Comparison of ENCODE assay signal across 21 cellular contexts in the genomic region with DNA sequence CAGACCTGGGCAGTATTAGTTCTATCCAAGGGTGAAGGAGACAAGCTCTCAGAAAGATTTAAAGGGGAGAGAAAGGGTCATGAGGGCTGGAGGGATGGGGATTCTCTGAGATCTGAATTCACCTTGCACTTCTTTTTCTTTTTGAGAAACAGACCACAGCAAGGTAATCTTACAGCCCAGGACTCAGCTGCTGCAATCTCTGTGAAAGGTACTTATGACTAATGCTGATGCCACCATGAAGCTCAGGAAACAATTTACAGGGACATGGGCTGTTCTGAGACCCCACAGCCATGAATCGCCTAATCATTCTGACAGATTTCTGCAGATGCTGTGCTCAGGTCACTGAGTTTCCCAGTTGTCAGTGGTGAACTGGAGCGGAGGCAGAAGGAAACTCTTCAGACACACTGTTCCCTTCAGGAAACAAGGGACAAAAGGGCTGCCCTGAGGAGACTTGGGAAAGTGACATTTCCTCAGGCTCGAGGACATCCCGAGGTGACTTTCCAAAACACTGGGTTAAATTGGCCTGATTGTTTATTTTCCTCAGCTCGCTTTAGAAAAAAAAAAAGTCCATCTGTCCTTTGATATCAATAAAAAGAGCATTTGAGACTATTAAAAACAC.
A peak's percentile ranks its signal among the peaks of the same experiment; 100 is the strongest.
DNase-seq lines count a peak whose midpoint lies in the region; ATAC-seq and TF ChIP-seq lines count a peak whose summit lies in the region.
"Had no signal": no experiment of that assay in that cellular context is flagged by ENCODE, and none has a peak within 500 bp of the region (broad histone marks: within the 10 kb centered on the region; RNA-seq: fewer than 3 reads in every experiment).

No MANE protein-coding gene starts in this region.

- H3K9me3 ChIP-seq in heart left ventricle = no peaks in the 10 kb centered on the region
- no peaks in the 10 kb centered on the region for H3K9me3 ChIP-seq in adrenal gland (replicated peaks in 1 of 3)

- H3K4me3 ChIP-seq in heart left ventricle (no peak overlapping the region), adrenal gland (no peak overlapping the region)
- H3K4me3 ChIP-seq: SK-N-MC had no signal

- ATAC-seq in heart left ventricle = peak in 3 of 4 donors; percentile 26 to 58 (median 37)
- ATAC-seq: CD8-positive, alpha-beta T cell had no signal

- H3K27me3 ChIP-seq in heart left ventricle = no peaks in the 10 kb centered on the region
- no peaks in the 10 kb centered on the region for H3K27me3 ChIP-seq in adrenal gland

- WGBS in heart left ventricle, 4 donors = 53 to 69% (median 60%) methylated on average over 5 of the region's 5 CpGs
- 52 to 73% (median 69%) methylated on average over 5 of the region's 5 CpGs for WGBS in adrenal gland, 4 donors

- intact Hi-C loops in heart left ventricle (cut with DNase I) (loop anchor here in 4 of 10 donors (5.0 to 10.0 kb wide), 3 partner anchors 100 to 110 kb away; a partner anchor contains a TSS), cardiac septum (cut with DNase I) (no loop called here), adrenal gland (cut with DNase I) (no loop called here)

- H3K36me3 ChIP-seq in heart left ventricle (no peaks in the 10 kb centered on the region), adrenal gland (replicated peaks in 1 of 2) (no peaks in the 10 kb centered on the region)

- DNase-seq in heart left ventricle = peak in 2 of 5 donors; percentile 24 to 26
- no peak for DNase-seq in cardiac septum (ENCODE audit: low spot score)
- DNase-seq in adrenal gland = peak in 4 of 7 donors; percentile 13 to 49 (median 17)
- peak; percentile 30 for DNase-seq in kidney tubule cell (ENCODE audit: low spot score)
- peak; percentile 18 for DNase-seq in retina
- DNase-seq in D341Med (ENCODE audit: low spot score) = no peak
- no peak for DNase-seq in superior temporal gyrus (ENCODE audit: extremely low spot score)
- DNase-seq in amniotic stem cell (lab: John Stamatoyannopoulos, UW) = no peak
- DNase-seq: AML-193; C1 segment of cervical spinal cord; CD8-positive, alpha-beta T cell; DMS153; KBM-7; MV-4-11; NCI-H1694; NCI-H2081; NCI-H2171; NCI-H345; NCI-H524 treated with DMSO at 0.1 percent for 48 hours; SHP77 had no signal

- H3K27ac ChIP-seq in heart left ventricle (peak overlapping the region in 4 of 12 donors; percentile 1 to 42 (median 11)), adrenal gland (no peak overlapping the region)
- H3K27ac ChIP-seq: SK-N-MC had no signal

- TF ChIP-seq CTCF in heart left ventricle (IDR thresholded peaks at IDR 0.05) (no peak), adrenal gland (IDR thresholded peaks at IDR 0.05) (no peak)

- TF ChIP-seq POLR2A in heart left ventricle (IDR thresholded peaks at IDR 0.05) (no peak), adrenal gland (IDR thresholded peaks at IDR 0.05) (no peak)

- H3K4me1 ChIP-seq in heart left ventricle = peaks cover 0 to 31% (median 12%) of the 10 kb centered on the region in 12 donors
- H3K4me1 ChIP-seq in adrenal gland (replicated peaks in 1 of 2) = no peaks in the 10 kb centered on the region

Comparison
In these comparisons a context has a peak if more than half of its experiments do, and no peak if none do; other contexts are left out.
1. DNase-seq: peak in adrenal gland (4 of 7), kidney tubule cell (single experiment) and retina (single experiment); none in cardiac septum (single experiment), D341Med (single experiment), superior temporal gyrus (single experiment) and amniotic stem cell (single experiment).